Comparison of ENCODE assay signal across 15 cellular contexts in the genomic region with DNA sequence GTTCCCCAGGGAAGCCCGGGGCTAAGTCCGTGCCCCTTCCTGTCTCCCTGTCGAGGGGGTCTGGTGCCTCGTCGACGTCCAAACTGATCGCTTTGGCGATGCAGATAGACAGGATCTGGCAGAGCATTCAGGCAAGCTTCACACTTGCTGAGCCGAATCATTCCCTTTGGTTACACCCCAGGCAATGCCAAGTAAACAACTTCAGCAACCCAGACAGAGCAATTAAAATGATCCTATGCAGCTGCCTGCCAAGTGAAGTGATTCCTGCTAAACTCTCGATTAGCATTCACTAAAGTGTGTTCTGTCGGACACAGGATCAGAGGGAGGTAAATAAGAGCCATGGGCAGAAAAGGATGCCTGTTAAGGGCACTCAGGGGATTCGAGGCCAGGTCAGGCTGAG.
DNase-seq lines count a peak whose midpoint lies in the region; ATAC-seq, FAIRE-seq and TF ChIP-seq lines count a peak whose summit lies in the region.
"Had no signal": no experiment of that assay in that cellular context is flagged by ENCODE, and none has a peak within 500 bp of the region (broad histone marks: within the 10 kb centered on the region; RNA-seq: fewer than 3 reads in every experiment).

No MANE protein-coding gene starts in this region.

- H3K4me1 ChIP-seq in H1 (replicated peaks in 1 of 4; ENCODE audit: control insufficient read depth in 3 of 4, insufficient read depth in 4 of 4, low read length in 3 of 4), result 0 out of 7 replicates have a peak, but pooled peaks cover 0 to 2% (median under 1%) of the 10 kb centered on the region in 4 experiments
- H3K4me1 ChIP-seq: testis had no signal

- DNase-seq in D341Med (ENCODE audit: low spot score) (peak; percentile 27), NCI-H1417 (lab: John Stamatoyannopoulos, UW) (peak; percentile 74 to 95 (median 80)), NCI-H2196 (lab: John Stamatoyannopoulos, UW; ENCODE audit: unreplicated experiment) (peak; percentile 67), H1 (ENCODE audit: low read depth in 1 of 2, low spot score in 2 of 2) (no peak), GM20000 (ENCODE audit: low spot score) (no peak)
- no peak for DNase-seq in stimulated activated naive CD8-positive, alpha-beta T cell treated with anti-CD3 and anti-CD28 coated beads, Interleukin-15, amount 100 ng/mL, for 72 hours
- DNase-seq: activated B cell treated with CpG ODN at 0.5 μM for 24 hours; effector memory CD8-positive, alpha-beta T cell; stimulated activated CD4-positive, alpha-beta T cell treated with anti-CD3 and anti-CD28 coated beads, Interleukin-4, amount 100 ng/mL, for 1 hour; stimulated activated CD8-positive, alpha-beta memory T cell treated with anti-CD3 and anti-CD28 coated beads, Interleukin-4, amount 100 ng/mL, for 48 hours; testis had no signal

- no peak overlapping the region for H2BK120ac ChIP-seq in H1 (replicated peaks; ENCODE audit: low read depth, low read length)

- no peak overlapping the region for H3K4me3 ChIP-seq in H1 (ENCODE audit: extremely low read depth in 1 of 4, insufficient read depth in 2 of 4, low read depth in 3 of 4, low read length in 4 of 4)
- H3K4me3 ChIP-seq: testis had no signal

- no peaks in the 10 kb centered on the region for H3K4me1 Mint-ChIP-seq in stimulated activated naive CD8-positive, alpha-beta T cell treated with anti-CD3 and anti-CD28 coated beads, Interleukin-15, amount 100 ng/mL, for 72 hours
- H3K4me1 Mint-ChIP-seq: activated B cell treated with CpG ODN at 0.5 μM for 24 hours; central memory CD8-positive, alpha-beta T cell had no signal

- H2AFZ ChIP-seq in H1 (ENCODE audit: low read length), result 0 out of 2 replicates have a peak overlapping the region, but pooled peaks have one; percentile 67

- H2BK15ac ChIP-seq in H1 (ENCODE audit: low read length), result no peak overlapping the region

- TF ChIP-seq RAD21 in H1 (IDR thresholded peaks at IDR 0.05 in 1 of 2, conservative IDR thresholded peaks at IDR 0.05 in 1 of 2; ENCODE audit: low read depth in 2 of 2, low read length in 2 of 2), result no peak

- no peak overlapping the region for H3K18ac ChIP-seq in H1 (ENCODE audit: extremely low read depth, low read length)

- H3K36me3 ChIP-seq in H1 (ENCODE audit: control insufficient read depth in 2 of 4, insufficient read depth in 4 of 4, low read length in 3 of 4), result no peaks in the 10 kb centered on the region

- CTCF ChIA-PET in H1 (lab: Charles Lee; ENCODE audit: partially characterized antibody), result interaction anchor here (0.7 to 1.4 kb wide), 3 partner anchors 12 to 22 kb away, joined by 3 read pairs; no protein-coding TSS in a partner anchor

- no peak overlapping the region for H3K9ac ChIP-seq in H1 (replicated peaks in 1 of 4; ENCODE audit: extremely low read depth in 1 of 4, low read depth in 3 of 4, low read length in 3 of 4)

- 94% methylated on average over 12 of the region's 12 CpGs; no CpG with 5 or more reads in 1 of the 2 experiments for WGBS in H1 (ENCODE audit: extremely low coverage in 1 of 2, insufficient coverage in 1 of 2, insufficient read length in 1 of 2, insufficient replicate concordance in 2 of 2, low coverage in 1 of 2, low lambda C conversion rate in 2 of 2, missing lambda C conversion rate in 1 of 2), 2 experiments

- no peak for TF ChIP-seq POLR2A in H1 (IDR thresholded peaks at IDR 0.05; ENCODE audit: control extremely low read depth in 1 of 2, low read depth in 2 of 2, low read length in 2 of 2)

- no peak overlapping the region for H3K14ac ChIP-seq in H1 (ENCODE audit: insufficient read length)

- H3K79me2 ChIP-seq in H1 (ENCODE audit: control insufficient read depth in 1 of 2, insufficient read depth in 2 of 2, low read length in 2 of 2), result no peaks in the 10 kb centered on the region

- no peaks in the 10 kb centered on the region; the same call in 1 of the 2 replicates for H3K23me2 ChIP-seq in H1 (ENCODE audit: low read depth, low read length)

- H3K27me3 ChIP-seq in H1 (replicated peaks in 1 of 4; ENCODE audit: control insufficient read depth in 3 of 4, extremely low read depth in 1 of 4, insufficient read depth in 3 of 4, low read length in 3 of 4), result no peaks in the 10 kb centered on the region; a peak in 1 of 7 replicates
- H3K27me3 ChIP-seq: testis had no signal

- POLR2A ChIA-PET in H1 (lab: Charles Lee; ENCODE audit: partially characterized antibody), result no interaction called here

- FAIRE-seq in H1 (lab: Jason Lieb, UNC), result no peak
- FAIRE-seq: RCC 7860 had no signal

- H3K27ac Mint-ChIP-seq in stimulated activated naive CD8-positive, alpha-beta T cell treated with anti-CD3 and anti-CD28 coated beads, Interleukin-15, amount 100 ng/mL, for 72 hours, result no peak overlapping the region
- H3K27ac Mint-ChIP-seq: activated B cell treated with CpG ODN at 0.5 μM for 24 hours; effector memory CD8-positive, alpha-beta T cell had no signal

- no peak overlapping the region for H2BK5ac ChIP-seq in H1 (ENCODE audit: low read depth, low read length)

- H3K4me2 ChIP-seq in H1 (ENCODE audit: insufficient read depth in 1 of 2, low read depth in 2 of 2, low read length in 2 of 2), result no peak overlapping the region

- no peak for ATAC-seq in stimulated activated naive CD8-positive, alpha-beta T cell treated with anti-CD3 and anti-CD28 coated beads, Interleukin-15, amount 100 ng/mL, for 72 hours
- ATAC-seq in HG03469 (IDR thresholded peaks at IDR 0.05; ENCODE audit: unreplicated experiment), result no peak
- no peak for ATAC-seq in HG02852 (IDR thresholded peaks at IDR 0.05; ENCODE audit: unreplicated experiment)
- ATAC-seq: effector memory CD8-positive, alpha-beta T cell had no signal

- no peaks in the 10 kb centered on the region for H4K20me1 ChIP-seq in H1 (replicated peaks in 1 of 2; ENCODE audit: control insufficient read depth in 1 of 2, insufficient read depth in 2 of 2, low read length in 2 of 2)

- no peak overlapping the region for H2AK5ac ChIP-seq in H1 (ENCODE audit: low read depth, low read length)

- H4K5ac ChIP-seq in H1 (ENCODE audit: insufficient read length, low read depth, low read length), result no peak overlapping the region

- H3K4ac ChIP-seq in H1 (replicated peaks; ENCODE audit: insufficient read length, low read depth, low read length), result no peak overlapping the region

- no peak for TF ChIP-seq CTCF in H1 (IDR thresholded peaks at IDR 0.05; ENCODE audit: control extremely low read depth in 1 of 3, insufficient read depth in 1 of 3, low read depth in 1 of 3, low read length in 3 of 3)
- no peak for TF ChIP-seq CTCF in GM20000 (IDR thresholded peaks at IDR 0.05; ENCODE audit: extremely low read depth, missing control alignments)

- no peak overlapping the region for H3K56ac ChIP-seq in H1 (replicated peaks; ENCODE audit: insufficient read length, low read depth, low read length)

- no peak overlapping the region for H2BK12ac ChIP-seq in H1 (ENCODE audit: low read depth, low read length)

- H3K79me1 ChIP-seq in H1 (ENCODE audit: low read depth, low read length), result no peaks in the 10 kb centered on the region

- H2BK20ac ChIP-seq in H1 (ENCODE audit: low read length), result no peak overlapping the region

- H3K4me3 Mint-ChIP-seq in stimulated activated naive CD8-positive, alpha-beta T cell treated with anti-CD3 and anti-CD28 coated beads, Interleukin-15, amount 100 ng/mL, for 72 hours, result no peak overlapping the region
- H3K4me3 Mint-ChIP-seq: activated B cell treated with CpG ODN at 0.5 μM for 24 hours; central memory CD8-positive, alpha-beta T cell; effector memory CD8-positive, alpha-beta T cell had no signal

- no peak overlapping the region for H4K8ac ChIP-seq in H1 (ENCODE audit: extremely low read depth, insufficient read depth, low read length)

- no peaks in the 10 kb centered on the region for H3K27me3 Mint-ChIP-seq in stimulated activated naive CD8-positive, alpha-beta T cell treated with anti-CD3 and anti-CD28 coated beads, Interleukin-15, amount 100 ng/mL, for 72 hours

- no peak for TF ChIP-seq EP300 in H1 (IDR thresholded peaks at IDR 0.05; ENCODE audit: borderline replicate concordance in 1 of 2, low read depth in 2 of 2, low read length in 2 of 2)

- H3K27ac ChIP-seq in H1 (ENCODE audit: low read depth, low read length), result no peak overlapping the region
- H3K27ac ChIP-seq: testis had no signal

- no peak overlapping the region for H4K91ac ChIP-seq in H1 (replicated peaks; ENCODE audit: insufficient read length, low read length)

- H3K23ac ChIP-seq in H1 (ENCODE audit: insufficient read length), result no peak overlapping the region

- no peaks in the 10 kb centered on the region for H3K9me3 Mint-ChIP-seq in stimulated activated naive CD8-positive, alpha-beta T cell treated with anti-CD3 and anti-CD28 coated beads, Interleukin-15, amount 100 ng/mL, for 72 hours
- H3K9me3 Mint-ChIP-seq: central memory CD8-positive, alpha-beta T cell had no signal

- no peaks in the 10 kb centered on the region; a peak in 1 of 4 replicates for H3K9me3 ChIP-seq in H1 (ENCODE audit: insufficient read depth in 2 of 2, low read depth in 1 of 2, low read length in 1 of 2)
- H3K9me3 ChIP-seq: testis had no signal

TF ChIP-seq in H1, 55 proteins besides CTCF, POLR2A, EP300 and RAD21:
- TF ChIP-seq RBBP5 (IDR thresholded peaks at IDR 0.05; ENCODE audit: borderline replicate concordance, low read depth, low read length), result no peak
- TF ChIP-seq CEBPB (IDR thresholded peaks at IDR 0.05; ENCODE audit: low read depth, low read length), result no peak
- TF ChIP-seq ZNF274 (IDR thresholded peaks at IDR 0.05; ENCODE audit: borderline replicate concordance, extremely low read depth, low read length), result no peak

Comparison
In these comparisons a context has a peak if more than half of its experiments do, and no peak if none do; other contexts are left out.
1. DNase-seq: peak in D341Med (single experiment), NCI-H1417 (3 of 3) and NCI-H2196 (single experiment); none in H1 (0 of 2), stimulated activated naive CD8-positive, alpha-beta T cell treated with anti-CD3 and anti-CD28 coated beads, Interleukin-15, amount 100 ng/mL, for 72 hours (0 of 2) and GM20000 (single experiment).